Comparison of ENCODE assay signal across 15 cellular contexts in the genomic region with DNA sequence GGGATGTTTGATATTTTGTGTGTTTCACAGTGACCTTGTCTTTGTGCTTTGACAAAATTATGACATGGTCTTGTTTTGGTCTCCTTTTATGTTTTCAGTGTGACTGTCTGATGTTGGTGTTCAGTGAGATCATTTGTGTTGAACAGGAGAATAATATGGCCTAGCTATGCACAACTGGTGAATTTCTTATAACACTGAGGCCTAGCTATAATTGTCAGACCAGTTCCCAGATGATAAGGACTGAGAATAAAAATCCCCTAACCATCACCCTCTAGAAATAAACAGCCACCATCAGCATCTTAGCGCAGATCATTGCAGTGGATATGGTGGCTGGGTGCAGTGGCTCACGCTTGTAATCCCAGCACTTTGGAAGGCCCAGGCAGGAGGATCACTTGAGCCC.
DNase-seq lines count a peak whose midpoint lies in the region; ATAC-seq and TF ChIP-seq lines count a peak whose summit lies in the region.
"Had no signal": no experiment of that assay in that cellular context is flagged by ENCODE, and none has a peak within 500 bp of the region (broad histone marks: within the 10 kb centered on the region; RNA-seq: fewer than 3 reads in every experiment).

No MANE protein-coding gene starts in this region.

- H3K4me1 Mint-ChIP-seq in activated CD4-positive, alpha-beta T cell treated with anti-CD3 and anti-CD28 coated beads for 36 hours: peaks cover 15% of the 10 kb centered on the region
- H3K4me1 Mint-ChIP-seq in stimulated activated naive CD8-positive, alpha-beta T cell treated with anti-CD3 and anti-CD28 coated beads, Interleukin-15, Interleukin-2, amounts not matched to agents 100 ng/mL and 50 ng/mL, for 24 hours (ENCODE audit: low read depth): peaks cover 13% of the 10 kb centered on the region
- peaks cover 13% of the 10 kb centered on the region for H3K4me1 Mint-ChIP-seq in stimulated activated naive CD8-positive, alpha-beta T cell treated with anti-CD3 and anti-CD28 coated beads, Interleukin-15, amount 100 ng/mL, for 72 hours
- H3K4me1 Mint-ChIP-seq in activated T-helper 17 cell treated with anti-CD3 and anti-CD28 coated beads, Interleukin-2, amount 50 U/mL, for 72 hours: no peaks in the 10 kb centered on the region
- H3K4me1 Mint-ChIP-seq in stimulated activated effector memory CD8-positive, alpha-beta T cell treated with anti-CD3 and anti-CD28 coated beads, Interleukin-12 subunit alpha, Interleukin-12 subunit beta, amount 100 ng/mL, for 72 hours: no peaks in the 10 kb centered on the region

- H3K9me3 ChIP-seq in uterus: no peaks in the 10 kb centered on the region
- H3K9me3 ChIP-seq: BLaER1, Caco-2 had no signal

- no peak for TF ChIP-seq POLR2A in uterus (IDR thresholded peaks at IDR 0.05)

- no peak overlapping the region for H3K4me3 Mint-ChIP-seq in activated CD4-positive, alpha-beta T cell treated with anti-CD3 and anti-CD28 coated beads for 36 hours
- no peak overlapping the region for H3K4me3 Mint-ChIP-seq in stimulated activated naive CD8-positive, alpha-beta T cell treated with anti-CD3 and anti-CD28 coated beads, Interleukin-15, Interleukin-2, amounts not matched to agents 100 ng/mL and 50 ng/mL, for 24 hours
- H3K4me3 Mint-ChIP-seq in stimulated activated naive CD8-positive, alpha-beta T cell treated with anti-CD3 and anti-CD28 coated beads, Interleukin-15, amount 100 ng/mL, for 72 hours: no peak overlapping the region
- H3K4me3 Mint-ChIP-seq in activated T-helper 17 cell treated with anti-CD3 and anti-CD28 coated beads, Interleukin-2, amount 50 U/mL, for 72 hours: no peak overlapping the region
- no peak overlapping the region for H3K4me3 Mint-ChIP-seq in stimulated activated effector memory CD8-positive, alpha-beta T cell treated with anti-CD3 and anti-CD28 coated beads, Interleukin-12 subunit alpha, Interleukin-12 subunit beta, amount 100 ng/mL, for 72 hours
- H3K4me3 Mint-ChIP-seq: CD8-positive, alpha-beta memory T cell had no signal

- peak; percentile 21 for ATAC-seq in activated CD4-positive, alpha-beta T cell treated with anti-CD3 and anti-CD28 coated beads for 36 hours
- ATAC-seq in stimulated activated naive CD8-positive, alpha-beta T cell treated with anti-CD3 and anti-CD28 coated beads, Interleukin-15, amount 100 ng/mL, for 72 hours: no peak
- peak; percentile 49 for ATAC-seq in activated T-helper 17 cell treated with anti-CD3 and anti-CD28 coated beads, Interleukin-2, amount 50 U/mL, for 72 hours (replicated peaks)
- ATAC-seq in stimulated activated effector memory CD8-positive, alpha-beta T cell treated with anti-CD3 and anti-CD28 coated beads, Interleukin-12 subunit alpha, Interleukin-12 subunit beta, amount 100 ng/mL, for 72 hours: peak; percentile 63
- ATAC-seq: HCT116 had no signal

- POLR2A ChIA-PET in activated CD4-positive, alpha-beta T cell treated with anti-CD3 and anti-CD28 coated beads for 36 hours (lab: Charles Lee): interaction anchor here (0.6 kb wide), 1 partner anchor 1897 kb away, joined by 3 read pairs; no protein-coding TSS in a partner anchor

- H3K27me3 ChIP-seq in uterus: no peaks in the 10 kb centered on the region
- H3K27me3 ChIP-seq: BLaER1 had no signal

- no peak for TF ChIP-seq CTCF in uterus (IDR thresholded peaks at IDR 0.05)

- no peaks in the 10 kb centered on the region for H3K9me3 Mint-ChIP-seq in activated CD4-positive, alpha-beta T cell treated with anti-CD3 and anti-CD28 coated beads for 36 hours (ENCODE audit: low read depth)
- H3K9me3 Mint-ChIP-seq in stimulated activated naive CD8-positive, alpha-beta T cell treated with anti-CD3 and anti-CD28 coated beads, Interleukin-15, Interleukin-2, amounts not matched to agents 100 ng/mL and 50 ng/mL, for 24 hours: no peaks in the 10 kb centered on the region
- H3K9me3 Mint-ChIP-seq in stimulated activated naive CD8-positive, alpha-beta T cell treated with anti-CD3 and anti-CD28 coated beads, Interleukin-15, amount 100 ng/mL, for 72 hours: no peaks in the 10 kb centered on the region
- H3K9me3 Mint-ChIP-seq in activated T-helper 17 cell treated with anti-CD3 and anti-CD28 coated beads, Interleukin-2, amount 50 U/mL, for 72 hours: no peaks in the 10 kb centered on the region
- no peaks in the 10 kb centered on the region for H3K9me3 Mint-ChIP-seq in stimulated activated effector memory CD8-positive, alpha-beta T cell treated with anti-CD3 and anti-CD28 coated beads, Interleukin-12 subunit alpha, Interleukin-12 subunit beta, amount 100 ng/mL, for 72 hours
- H3K9me3 Mint-ChIP-seq: CD8-positive, alpha-beta memory T cell had no signal

- no peaks in the 10 kb centered on the region for H3K4me1 ChIP-seq in uterus
- H3K4me1 ChIP-seq: BLaER1, Caco-2 had no signal

- H3K27ac Mint-ChIP-seq in activated CD4-positive, alpha-beta T cell treated with anti-CD3 and anti-CD28 coated beads for 36 hours: no peak overlapping the region
- H3K27ac Mint-ChIP-seq in stimulated activated naive CD8-positive, alpha-beta T cell treated with anti-CD3 and anti-CD28 coated beads, Interleukin-15, Interleukin-2, amounts not matched to agents 100 ng/mL and 50 ng/mL, for 24 hours: peak overlapping the region; percentile 19
- no peak overlapping the region for H3K27ac Mint-ChIP-seq in stimulated activated naive CD8-positive, alpha-beta T cell treated with anti-CD3 and anti-CD28 coated beads, Interleukin-15, amount 100 ng/mL, for 72 hours
- H3K27ac Mint-ChIP-seq in activated T-helper 17 cell treated with anti-CD3 and anti-CD28 coated beads, Interleukin-2, amount 50 U/mL, for 72 hours: no peak overlapping the region
- H3K27ac Mint-ChIP-seq in stimulated activated effector memory CD8-positive, alpha-beta T cell treated with anti-CD3 and anti-CD28 coated beads, Interleukin-12 subunit alpha, Interleukin-12 subunit beta, amount 100 ng/mL, for 72 hours: peak overlapping the region; percentile 40

- H3K36me3 Mint-ChIP-seq in activated CD4-positive, alpha-beta T cell treated with anti-CD3 and anti-CD28 coated beads for 36 hours (ENCODE audit: low read depth): peaks cover 26% of the 10 kb centered on the region
- H3K36me3 Mint-ChIP-seq in stimulated activated naive CD8-positive, alpha-beta T cell treated with anti-CD3 and anti-CD28 coated beads, Interleukin-15, Interleukin-2, amounts not matched to agents 100 ng/mL and 50 ng/mL, for 24 hours (ENCODE audit: low read depth): peaks cover 65% of the 10 kb centered on the region
- H3K36me3 Mint-ChIP-seq in activated T-helper 17 cell treated with anti-CD3 and anti-CD28 coated beads, Interleukin-2, amount 50 U/mL, for 72 hours (ENCODE audit: low read depth): peaks cover 70% of the 10 kb centered on the region
- H3K36me3 Mint-ChIP-seq in stimulated activated effector memory CD8-positive, alpha-beta T cell treated with anti-CD3 and anti-CD28 coated beads, Interleukin-12 subunit alpha, Interleukin-12 subunit beta, amount 100 ng/mL, for 72 hours: peaks cover 61% of the 10 kb centered on the region

- DNase-seq in activated CD4-positive, alpha-beta T cell treated with anti-CD3 and anti-CD28 coated beads for 36 hours: no peak
- DNase-seq in activated CD4-positive, alpha-beta T cell treated with anti-CD3 and anti-CD28 coated beads, Interleukin-2, amount 50 U/mL, for 48 hours: no peak
- no peak for DNase-seq in stimulated activated naive CD8-positive, alpha-beta T cell treated with anti-CD3 and anti-CD28 coated beads, Interleukin-15, amount 100 ng/mL, for 72 hours
- no peak for DNase-seq in stimulated activated effector memory CD8-positive, alpha-beta T cell treated with anti-CD3 and anti-CD28 coated beads, Interleukin-12 subunit alpha, Interleukin-12 subunit beta, amount 100 ng/mL, for 72 hours (ENCODE audit: low spot score in 2 of 2)
- DNase-seq in uterus: no peak
- DNase-seq in occipital lobe (lab: John Stamatoyannopoulos, UW): no peak
- DNase-seq: Caco-2; CD8-positive, alpha-beta memory T cell; DMS53; GF-D8 had no signal

- CTCF ChIA-PET in activated CD4-positive, alpha-beta T cell treated with anti-CD3 and anti-CD28 coated beads for 36 hours (lab: Charles Lee): interaction anchor here (1.0 kb wide), 1 partner anchor 11 kb away, joined by 4 read pairs; no protein-coding TSS in a partner anchor

- H3K27me3 Mint-ChIP-seq in activated CD4-positive, alpha-beta T cell treated with anti-CD3 and anti-CD28 coated beads for 36 hours: no peaks in the 10 kb centered on the region
- no peaks in the 10 kb centered on the region for H3K27me3 Mint-ChIP-seq in stimulated activated naive CD8-positive, alpha-beta T cell treated with anti-CD3 and anti-CD28 coated beads, Interleukin-15, Interleukin-2, amounts not matched to agents 100 ng/mL and 50 ng/mL, for 24 hours
- no peaks in the 10 kb centered on the region for H3K27me3 Mint-ChIP-seq in stimulated activated naive CD8-positive, alpha-beta T cell treated with anti-CD3 and anti-CD28 coated beads, Interleukin-15, amount 100 ng/mL, for 72 hours
- H3K27me3 Mint-ChIP-seq in activated T-helper 17 cell treated with anti-CD3 and anti-CD28 coated beads, Interleukin-2, amount 50 U/mL, for 72 hours: no peaks in the 10 kb centered on the region
- H3K27me3 Mint-ChIP-seq: CD8-positive, alpha-beta memory T cell had no signal

- H3K36me3 ChIP-seq in uterus: no peaks in the 10 kb centered on the region

- no peak overlapping the region for H3K4me3 ChIP-seq in uterus
- H3K4me3 ChIP-seq: BLaER1 had no signal

- intact Hi-C loops in activated CD4-positive, alpha-beta T cell treated with anti-CD3 and anti-CD28 coated beads for 36 hours (cut with DNase I, micrococcal nuclease): loop anchor here (2.0 to 5.0 kb wide), 3 partner anchors 19 to 130 kb away; no protein-coding TSS in a partner anchor
- intact Hi-C loops in uterus (cut with DNase I; ENCODE audit: low total_unique reads): no loop called here

- H3K27ac ChIP-seq in uterus: no peak overlapping the region
- H3K27ac ChIP-seq: 22Rv1, BLaER1 had no signal

Comparison
In these comparisons a context has a peak if more than half of its experiments do, and no peak if none do; other contexts are left out.
1. H3K27ac Mint-ChIP-seq: peak in stimulated activated naive CD8-positive, alpha-beta T cell treated with anti-CD3 and anti-CD28 coated beads, Interleukin-15, Interleukin-2, amounts not matched to agents 100 ng/mL and 50 ng/mL, for 24 hours (single experiment) and stimulated activated effector memory CD8-positive, alpha-beta T cell treated with anti-CD3 and anti-CD28 coated beads, Interleukin-12 subunit alpha, Interleukin-12 subunit beta, amount 100 ng/mL, for 72 hours (single experiment); none in activated CD4-positive, alpha-beta T cell treated with anti-CD3 and anti-CD28 coated beads for 36 hours (single experiment), stimulated activated naive CD8-positive, alpha-beta T cell treated with anti-CD3 and anti-CD28 coated beads, Interleukin-15, amount 100 ng/mL, for 72 hours (0 of 2) and activated T-helper 17 cell treated with anti-CD3 and anti-CD28 coated beads, Interleukin-2, amount 50 U/mL, for 72 hours (single experiment).